ENCODE assay signal across 1 cellular context in the genomic region with DNA sequence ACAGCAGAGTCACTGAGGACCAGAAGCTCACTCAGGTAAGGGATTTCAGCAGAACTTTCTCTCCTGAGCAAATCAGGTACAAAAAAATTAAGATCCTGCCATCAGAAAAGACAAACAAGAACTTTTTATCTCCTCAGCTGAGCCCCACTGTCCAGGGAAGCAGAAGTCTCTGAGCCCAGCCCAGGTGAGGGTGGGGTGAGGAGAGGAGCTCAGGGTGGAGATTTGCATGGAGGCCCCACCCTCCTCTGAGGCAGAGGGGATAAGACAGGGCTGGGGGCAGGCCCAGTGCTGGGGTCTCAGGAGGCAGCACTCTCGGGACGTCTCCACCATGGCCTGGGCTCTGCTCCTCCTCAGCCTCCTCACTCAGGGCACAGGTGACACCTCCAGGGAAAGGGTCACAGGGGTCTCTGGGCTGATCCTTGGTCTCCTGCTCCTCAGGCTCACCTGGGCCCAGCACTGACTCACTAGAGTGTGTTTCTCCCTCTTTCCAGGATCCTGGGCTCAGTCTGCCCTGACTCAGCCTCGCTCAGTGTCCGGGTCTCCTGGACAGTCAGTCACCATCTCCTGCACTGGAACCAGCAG.
TF ChIP-seq lines count a peak whose summit lies in the region.
"Not testable (repeated sequence)": the region's sequence is repeated elsewhere in the genome, so short reads cannot be mapped to it uniquely, and the experiment has no call there.

No MANE protein-coding gene starts in this region.

TF ChIP-seq in K562, 482 proteins besides CTCF, POLR2A, EP300 and RAD21:
- TF ChIP-seq MLX (CRISPR knock-in tag; conservative IDR thresholded peaks at IDR 0.05): 0 out of 4 replicates have a peak, but pooled peaks of 1 of the 2 experiments have one; percentile 25
- TF ChIP-seq, protein P1, sequence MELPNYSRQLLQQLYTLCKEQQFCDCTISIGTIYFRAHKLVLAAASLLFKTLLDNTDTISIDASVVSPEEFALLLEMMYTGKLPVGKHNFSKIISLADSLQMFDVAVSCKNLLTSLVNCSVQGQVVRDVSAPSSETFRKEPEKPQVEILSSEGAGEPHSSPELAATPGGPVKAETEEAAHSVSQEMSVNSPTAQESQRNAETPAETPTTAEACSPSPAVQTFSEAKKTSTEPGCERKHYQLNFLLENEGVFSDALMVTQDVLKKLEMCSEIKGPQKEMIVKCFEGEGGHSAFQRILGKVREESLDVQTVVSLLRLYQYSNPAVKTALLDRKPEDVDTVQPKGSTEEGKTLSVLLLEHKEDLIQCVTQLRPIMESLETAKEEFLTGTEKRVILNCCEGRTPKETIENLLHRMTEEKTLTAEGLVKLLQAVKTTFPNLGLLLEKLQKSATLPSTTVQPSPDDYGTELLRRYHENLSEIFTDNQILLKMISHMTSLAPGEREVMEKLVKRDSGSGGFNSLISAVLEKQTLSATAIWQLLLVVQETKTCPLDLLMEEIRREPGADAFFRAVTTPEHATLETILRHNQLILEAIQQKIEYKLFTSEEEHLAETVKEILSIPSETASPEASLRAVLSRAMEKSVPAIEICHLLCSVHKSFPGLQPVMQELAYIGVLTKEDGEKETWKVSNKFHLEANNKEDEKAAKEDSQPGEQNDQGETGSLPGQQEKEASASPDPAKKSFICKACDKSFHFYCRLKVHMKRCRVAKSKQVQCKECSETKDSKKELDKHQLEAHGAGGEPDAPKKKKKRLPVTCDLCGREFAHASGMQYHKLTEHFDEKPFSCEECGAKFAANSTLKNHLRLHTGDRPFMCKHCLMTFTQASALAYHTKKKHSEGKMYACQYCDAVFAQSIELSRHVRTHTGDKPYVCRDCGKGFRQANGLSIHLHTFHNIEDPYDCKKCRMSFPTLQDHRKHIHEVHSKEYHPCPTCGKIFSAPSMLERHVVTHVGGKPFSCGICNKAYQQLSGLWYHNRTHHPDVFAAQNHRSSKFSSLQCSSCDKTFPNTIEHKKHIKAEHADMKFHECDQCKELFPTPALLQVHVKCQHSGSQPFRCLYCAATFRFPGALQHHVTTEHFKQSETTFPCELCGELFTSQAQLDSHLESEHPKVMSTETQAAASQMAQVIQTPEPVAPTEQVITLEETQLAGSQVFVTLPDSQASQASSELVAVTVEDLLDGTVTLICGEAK (IDR thresholded peaks at IDR 0.05): not testable (repeated sequence)
- TF ChIP-seq, protein P1 (CRISPR knock-in tag; IDR thresholded peaks at IDR 0.05): 0 out of 2 replicates have a peak, but pooled peaks have one; percentile 7
